8 cellular contexts compared by ENCODE assay signal in genomic region chr19:44356383-44357111, GRCh38. TPM values are rescaled to one million over a fixed set of nuclear protein-coding genes. Genes with fewer than 3 reads are reported as not detected.
DNase-seq lines count a peak whose midpoint lies in the region; ATAC-seq and TF ChIP-seq lines count a peak whose summit lies in the region.

TSS of gene ZNF112 (minus strand) at chr19:44356680. CDS start at chr19:44340539, 16,141 bp downstream.

- intact Hi-C loops in ascending aorta (cut with DNase I) (loop anchor here (1.0 to 5.0 kb wide), 5 partner anchors 51 to 264 kb away; partner anchors contain the start of genes ZNF224, ZNF225, ZNF227 and ZNF235), left ventricle myocardium inferior (cut with micrococcal nuclease) (no loop called here)

- DNase-seq in stimulated activated CD4-positive, alpha-beta T cell treated with anti-CD3 and anti-CD28 coated beads, Interleukin-15, amount 100 ng/mL, for 24 hours, result peak; percentile 35
- DNase-seq in stimulated activated CD4-positive, alpha-beta T cell treated with anti-CD3 and anti-CD28 coated beads, Interleukin-2, amount 100 ng/mL, for 48 hours, result no peak
- DNase-seq in NCI-H446 treated with DMSO at 0.1 percent for 48 hours (lab: John Stamatoyannopoulos, UW), result peak; percentile 95
- DNase-seq in ascending aorta (ENCODE audit: low spot score in 2 of 2), result peak; percentile 41 to 90
- peak; percentile 83 for DNase-seq in left ventricle myocardium inferior
- peak; percentile 90 for DNase-seq in occipital lobe (lab: John Stamatoyannopoulos, UW)
- no peak for DNase-seq in Kasumi-1 (lab: John Stamatoyannopoulos, UW)

- H3K4me3 ChIP-seq in ascending aorta (peak within 1 kb of the TSS; percentile 69 to 73), left ventricle myocardium inferior (peak within 1 kb of the TSS; percentile 76)

- H3K27ac ChIP-seq in ascending aorta (peak within 1 kb of the TSS; percentile 33 to 56), left ventricle myocardium inferior (replicated peaks) (peak within 1 kb of the TSS; percentile 63)

- H3K4me1 ChIP-seq in ascending aorta (peaks cover 0 to 5% of the 10 kb centered on the region in 2 donors), left ventricle myocardium inferior (peaks cover 17% of the 10 kb centered on the region)

- ATAC-seq in GM18511 (IDR thresholded peaks at IDR 0.05; ENCODE audit: unreplicated experiment), result no peak

- H3K27me3 ChIP-seq in ascending aorta (no peaks in the 10 kb centered on the region), left ventricle myocardium inferior (ENCODE audit: low read depth) (no peaks in the 10 kb centered on the region)

- H3K36me3 ChIP-seq in ascending aorta (peaks cover 0 to 3% of the 10 kb centered on the region in 2 donors), left ventricle myocardium inferior (peaks cover 3% of the 10 kb centered on the region)

- H3K9me3 ChIP-seq in ascending aorta (peaks cover 10 to 38% of the 10 kb centered on the region in 2 donors), left ventricle myocardium inferior (replicated peaks) (peaks cover 32% of the 10 kb centered on the region)

- TF ChIP-seq CTCF in ascending aorta (IDR thresholded peaks at IDR 0.05) (no peak), left ventricle myocardium inferior (IDR thresholded peaks at IDR 0.05; ENCODE audit: borderline replicate concordance) (no peak)

RNA-seq across cellular contexts. Expression of gene ZNF112, which starts in this region (rescaled TPM):
- total RNA-seq in ascending aorta (0.11 TPM), left ventricle myocardium inferior (3.5 TPM), occipital lobe (24.8 TPM)

Comparison
In these comparisons a context has a peak if more than half of its experiments do, and no peak if none do; other contexts are left out.
1. DNase-seq: peak in stimulated activated CD4-positive, alpha-beta T cell treated with anti-CD3 and anti-CD28 coated beads, Interleukin-15, amount 100 ng/mL, for 24 hours (single experiment), NCI-H446 treated with DMSO at 0.1 percent for 48 hours (single experiment), left ventricle myocardium inferior (single experiment) and occipital lobe (single experiment); none in stimulated activated CD4-positive, alpha-beta T cell treated with anti-CD3 and anti-CD28 coated beads, Interleukin-2, amount 100 ng/mL, for 48 hours (0 of 2) and Kasumi-1 (0 of 2).
2. Peak in DNase-seq, H3K4me3 ChIP-seq and H3K27ac ChIP-seq in ascending aorta; RNA of the gene not detected or under 1 TPM.